11 cellular contexts compared by ENCODE assay signal in the genomic region with DNA sequence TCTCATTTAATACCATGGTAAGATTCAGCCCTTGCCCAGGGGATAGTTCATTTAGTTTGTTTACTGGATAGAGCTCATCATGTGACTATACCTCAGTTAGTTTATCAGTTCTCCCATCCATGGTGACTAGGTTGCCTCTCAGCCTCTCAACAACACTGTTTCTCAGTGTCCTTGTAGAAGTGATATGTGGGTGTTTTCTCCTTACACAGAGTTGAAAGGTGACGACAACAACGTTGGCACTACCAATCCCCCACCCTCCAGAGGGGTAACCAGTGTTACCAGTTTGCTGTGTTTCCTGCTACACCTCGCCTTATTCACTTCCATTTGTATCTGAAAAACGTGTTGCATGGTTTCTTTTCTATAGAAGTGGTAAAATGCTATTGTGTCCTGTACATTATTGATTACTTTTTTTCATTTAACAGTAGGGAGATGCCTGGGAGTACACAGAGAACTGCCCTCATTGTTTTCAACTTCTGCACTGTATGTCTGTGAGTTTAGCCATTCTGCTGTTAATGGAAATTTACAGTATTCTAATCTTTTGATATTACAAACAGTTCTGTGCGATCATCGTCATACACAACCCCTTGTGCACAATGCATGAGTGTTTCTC. TPM values are rescaled to one million over a fixed set of nuclear protein-coding genes. Genes with fewer than 3 reads are reported as not detected.
DNase-seq lines count a peak whose midpoint lies in the region; ATAC-seq and TF ChIP-seq lines count a peak whose summit lies in the region.
"Had no signal": no experiment of that assay in that cellular context is flagged by ENCODE, and none has a peak within 500 bp of the region (broad histone marks: within the 10 kb centered on the region; RNA-seq: fewer than 3 reads in every experiment).

No MANE protein-coding gene starts in this region.

- no peak overlapping the region for H2AFZ ChIP-seq in fibroblast of lung (ENCODE audit: low read length)

- ATAC-seq in HG03196 (IDR thresholded peaks at IDR 0.05; ENCODE audit: unreplicated experiment) (no peak), upper lobe of right lung (no peak), GM19023 (IDR thresholded peaks at IDR 0.05; ENCODE audit: unreplicated experiment) (no peak), HG03045 (IDR thresholded peaks at IDR 0.05; ENCODE audit: unreplicated experiment) (no peak)

- peaks cover 97% of the 10 kb centered on the region for H3K79me2 ChIP-seq in fibroblast of lung (ENCODE audit: control insufficient read depth, insufficient read depth, low read length)

- peak overlapping the region; percentile 60 for H3K4me2 ChIP-seq in fibroblast of lung (ENCODE audit: extremely low read depth, insufficient read depth, low read length)

- intact Hi-C loops in upper lobe of right lung (cut with DNase I), result no loop called here

- no peak overlapping the region for H3K9ac ChIP-seq in fibroblast of lung (ENCODE audit: insufficient read depth, low read length)

- H4K20me1 ChIP-seq in fibroblast of lung (ENCODE audit: control insufficient read depth, extremely low read depth, insufficient read depth, low read length), result peaks cover 22% of the 10 kb centered on the region

- H3K27ac ChIP-seq in VCaP, result peak overlapping the region; percentile 100
- H3K27ac ChIP-seq in fibroblast of lung (ENCODE audit: insufficient read depth, low read length), result peak overlapping the region; percentile 35
- no peak overlapping the region for H3K27ac ChIP-seq in upper lobe of right lung

- no peak for TF ChIP-seq CTCF in VCaP (conservative IDR thresholded peaks at IDR 0.05)
- no peak for TF ChIP-seq CTCF in fibroblast of lung (conservative IDR thresholded peaks at IDR 0.05 in 1 of 2, IDR thresholded peaks at IDR 0.05 in 1 of 2; ENCODE audit: low read depth in 1 of 2, low read length in 2 of 2)
- TF ChIP-seq CTCF in upper lobe of right lung (IDR thresholded peaks at IDR 0.05), result no peak

- H3K27me3 ChIP-seq in fibroblast of lung (ENCODE audit: control insufficient read depth, insufficient read depth, low read length) (no peaks in the 10 kb centered on the region), upper lobe of right lung (no peaks in the 10 kb centered on the region)
- H3K27me3 ChIP-seq: upper lobe of left lung had no signal

- peaks cover 28% of the 10 kb centered on the region for H3K36me3 ChIP-seq in fibroblast of lung (ENCODE audit: control insufficient read depth, insufficient read depth, low read length)
- peaks cover 71% of the 10 kb centered on the region for H3K36me3 ChIP-seq in upper lobe of right lung

- H3K4me3 ChIP-seq in fibroblast of lung (replicated peaks in 1 of 4; ENCODE audit: control extremely low read depth in 1 of 4, insufficient read depth in 1 of 4, low read depth in 3 of 4, low read length in 4 of 4) (peak overlapping the region in 3 of 4 experiments; percentile 2 to 44 (median 4)), upper lobe of right lung (no peak overlapping the region)

- H3K9me3 ChIP-seq in fibroblast of lung (ENCODE audit: control insufficient read depth, insufficient read depth, low read depth, low read length), result no peaks in the 10 kb centered on the region
- H3K9me3 ChIP-seq in upper lobe of right lung, result no peaks in the 10 kb centered on the region
- H3K9me3 ChIP-seq: upper lobe of left lung had no signal

- DNase-seq in EL, result peak; percentile 8
- peak; percentile 33 to 46 for DNase-seq in fibroblast of lung (ENCODE audit: low read depth in 2 of 2)
- peak; percentile 43 for DNase-seq in renal cortical epithelial cell (ENCODE audit: low read depth)
- no peak for DNase-seq in upper lobe of right lung
- DNase-seq: effector CD8-positive, alpha-beta T cell; NCI-H1694 had no signal

- H3K4me1 ChIP-seq in fibroblast of lung (ENCODE audit: control insufficient read depth, extremely low read depth, insufficient read depth, low read length) (peaks cover 5% of the 10 kb centered on the region), upper lobe of right lung (peaks cover 69% of the 10 kb centered on the region)

RNA-seq across cellular contexts. Expression of gene NEAT1, which starts 11.6 kb away (rescaled TPM):
- total RNA-seq in fibroblast of lung (177 and 299 TPM in 2 replicates), renal cortical epithelial cell (17.4 and 141 TPM in 2 replicates), upper lobe of right lung (1,120 TPM)
- 40.6 and 40.9 TPM in 2 replicates for polyA plus RNA-seq in fibroblast of lung
- polyA plus RNA-seq in fibroblast of lung (2012), result 140 and 151 TPM in 2 replicates
- 61.4 and 179 TPM in 2 replicates for polyA minus RNA-seq in fibroblast of lung (ENCODE audit: low replicate concordance)

RNA-seq across cellular contexts. Expression of gene FRMD8, which starts 47.7 kb away (rescaled TPM):
- total RNA-seq in fibroblast of lung, result 14.9 and 17.5 TPM in 2 replicates
- 13.7 and 15.3 TPM in 2 replicates for polyA plus RNA-seq in fibroblast of lung
- polyA plus RNA-seq in fibroblast of lung (2012), result 15.2 and 15.4 TPM in 2 replicates
- polyA minus RNA-seq in fibroblast of lung (ENCODE audit: low replicate concordance), result 26.4 and 28.1 TPM in 2 replicates
- 67.5 and 89.6 TPM in 2 replicates for total RNA-seq in renal cortical epithelial cell
- 37.1 TPM for total RNA-seq in upper lobe of right lung

RNA-seq across cellular contexts. Expression of gene SLC25A45, which starts 51.7 kb away (rescaled TPM):
- total RNA-seq in fibroblast of lung, result 1.0 and 1.5 TPM in 2 replicates
- 0.50 and 0.52 TPM in 2 replicates for polyA plus RNA-seq in fibroblast of lung
- polyA plus RNA-seq in fibroblast of lung (2012), result 0.98 and 1.0 TPM in 2 replicates
- polyA minus RNA-seq in fibroblast of lung (ENCODE audit: low replicate concordance), result 0.85 and 1.8 TPM in 2 replicates
- 0.52 and 0.65 TPM in 2 replicates for total RNA-seq in renal cortical epithelial cell
- total RNA-seq in upper lobe of right lung, result 11.5 TPM
